12 cellular contexts compared by ENCODE assay signal in genomic region chr4:59247032-59247431, GRCh38.
DNase-seq lines count a peak whose midpoint lies in the region; ATAC-seq, FAIRE-seq and TF ChIP-seq lines count a peak whose summit lies in the region.
"Had no signal": no experiment of that assay in that cellular context is flagged by ENCODE, and none has a peak within 500 bp of the region (broad histone marks: within the 10 kb centered on the region; RNA-seq: fewer than 3 reads in every experiment).

No MANE protein-coding gene starts in this region.

- no peak overlapping the region for H3K27ac Mint-ChIP-seq in MCF 10A (ENCODE audit: low read depth, unreplicated experiment)
- H3K27ac Mint-ChIP-seq in effector memory CD8-positive, alpha-beta T cell = no peak overlapping the region

- H3K4me3 ChIP-seq in breast epithelium (no peak overlapping the region), RWPE2 (ENCODE audit: severe bottlenecking) (no peak overlapping the region), hepatocyte (no peak overlapping the region)

- H3K79me2 ChIP-seq in hepatocyte = no peaks in the 10 kb centered on the region

- H3K27ac ChIP-seq in breast epithelium (no peak overlapping the region), RWPE2 (ENCODE audit: poor library complexity, severe bottlenecking) (no peak overlapping the region), hepatocyte (no peak overlapping the region)

- H3K9me3 Mint-ChIP-seq in MCF 10A (ENCODE audit: unreplicated experiment) = peaks cover 9% of the 10 kb centered on the region
- H3K9me3 Mint-ChIP-seq in effector memory CD8-positive, alpha-beta T cell = peaks cover 12 to 22% of the 10 kb centered on the region in 2 donors

- no peaks in the 10 kb centered on the region for H4K20me1 ChIP-seq in hepatocyte (ENCODE audit: insufficient read depth, poor library complexity, severe bottlenecking)

- intact Hi-C loops in MCF 10A (cut with micrococcal nuclease) (loop anchor here (1.0 to 10.0 kb wide), 3 partner anchors 512 to 1217 kb away; no protein-coding TSS in a partner anchor), breast epithelium (cut with DNase I; ENCODE audit: low total_unique reads) (loop anchor here (5.0 kb wide), 1 partner anchor 410 kb away; no protein-coding TSS in a partner anchor), Right ventricle myocardium superior (cut with DNase I) (no loop called here)

- H3K27me3 Mint-ChIP-seq in MCF 10A (ENCODE audit: insufficient read depth, unreplicated experiment) = no peaks in the 10 kb centered on the region
- no peaks in the 10 kb centered on the region for H3K27me3 Mint-ChIP-seq in effector memory CD8-positive, alpha-beta T cell

- BruUV-seq in MCF 10A (replicated peaks; lab: Mats Ljungman, UMichigan) = no TSS peak

- DNase-seq in MCF 10A (ENCODE audit: unreplicated experiment) (peak; percentile 16), breast epithelium (ENCODE audit: low spot score in 2 of 2) (no peak), RWPE2 (ENCODE audit: low spot score) (no peak), hepatocyte (ENCODE audit: low spot score) (no peak), urothelium cell line (ENCODE audit: low spot score) (peak; percentile 6), Right ventricle myocardium superior (no peak)
- DNase-seq in effector memory CD8-positive, alpha-beta T cell = no peak
- DNase-seq: activated CD4-positive, CD25-positive, alpha-beta regulatory T cell; activated gamma-delta T cell; effector CD8-positive, alpha-beta T cell; IMR-90 had no signal

- H3K4me1 Mint-ChIP-seq in MCF 10A (ENCODE audit: insufficient read depth, unreplicated experiment) = no peaks in the 10 kb centered on the region
- no peaks in the 10 kb centered on the region for H3K4me1 Mint-ChIP-seq in effector memory CD8-positive, alpha-beta T cell (ENCODE audit: low read depth in 2 of 2)

- H2AFZ ChIP-seq in hepatocyte = no peak overlapping the region

- TF ChIP-seq POLR2A in breast epithelium (IDR thresholded peaks at IDR 0.05) = no peak

- no peaks in the 10 kb centered on the region for H3K4me1 ChIP-seq in breast epithelium
- no peaks in the 10 kb centered on the region for H3K4me1 ChIP-seq in RWPE2 (ENCODE audit: insufficient read depth, poor library complexity, severe bottlenecking)
- H3K4me1 ChIP-seq in hepatocyte (ENCODE audit: insufficient read depth) = no peaks in the 10 kb centered on the region

- no peaks in the 10 kb centered on the region for H3K27me3 ChIP-seq in breast epithelium
- peaks cover 3% of the 10 kb centered on the region for H3K27me3 ChIP-seq in RWPE2 (ENCODE audit: insufficient read depth, poor library complexity, severe bottlenecking)
- H3K27me3 ChIP-seq in hepatocyte = no peaks in the 10 kb centered on the region

- CTCF ChIA-PET in MCF 10A (lab: Yijun Ruan, JAX) = interaction anchor here (0.6 to 1.8 kb wide), 13 partner anchors 10 to 1215 kb away, joined by 3 to 6 read pairs (median 3); no protein-coding TSS in a partner anchor

- no peak for FAIRE-seq in urothelium cell line (lab: Jason Lieb, UNC)

- no peak overlapping the region for H3K4me3 Mint-ChIP-seq in MCF 10A (ENCODE audit: unreplicated experiment)
- no peak overlapping the region for H3K4me3 Mint-ChIP-seq in effector memory CD8-positive, alpha-beta T cell

- no peaks in the 10 kb centered on the region for H3K9me3 ChIP-seq in breast epithelium
- H3K9me3 ChIP-seq in RWPE2 (ENCODE audit: severe bottlenecking) = no peaks in the 10 kb centered on the region
- no peaks in the 10 kb centered on the region for H3K9me3 ChIP-seq in hepatocyte (ENCODE audit: low read depth)

- WGBS in hepatocyte (ENCODE audit: low lambda C conversion rate, missing lambda C conversion rate) = 13% methylated on average over 1 of the region's 1 CpG

- H3K9me2 ChIP-seq in hepatocyte (replicated peaks; ENCODE audit: insufficient read depth) = no peaks in the 10 kb centered on the region

- H3K36me3 ChIP-seq in breast epithelium (no peaks in the 10 kb centered on the region), RWPE2 (ENCODE audit: low read depth) (no peaks in the 10 kb centered on the region), hepatocyte (replicated peaks; ENCODE audit: insufficient read depth, low read depth) (no peaks in the 10 kb centered on the region)

- H3K4me2 ChIP-seq in hepatocyte = no peak overlapping the region

- ATAC-seq in RWPE2 (ENCODE audit: low read depth) (no peak), Right ventricle myocardium superior (ENCODE audit: poor library complexity) (no peak)
- ATAC-seq in activated CD4-positive, CD25-positive, alpha-beta regulatory T cell treated with anti-CD3 and anti-CD28 coated beads, Interleukin-2, amount 50 U/mL, for 24 hours = no peak
- no peak for ATAC-seq in effector memory CD8-positive, alpha-beta T cell (replicated peaks)

- POLR2A ChIA-PET in MCF 10A (lab: Yijun Ruan, JAX) = interaction anchor here (0.7 kb wide), 1 partner anchor 890 kb away, joined by 5 read pairs; no protein-coding TSS in a partner anchor

- TF ChIP-seq CTCF in MCF 10A (IDR thresholded peaks at IDR 0.05; ENCODE audit: unreplicated experiment) (peak; percentile 45), breast epithelium (IDR thresholded peaks at IDR 0.05) (no peak), RWPE2 (IDR thresholded peaks at IDR 0.05; ENCODE audit: poor library complexity, severe bottlenecking) (peak; percentile 68), hepatocyte (IDR thresholded peaks at IDR 0.05; ENCODE audit: poor library complexity) (peak; percentile 60)

- no peaks in the 10 kb centered on the region for H3K36me3 Mint-ChIP-seq in MCF 10A (ENCODE audit: insufficient read depth, unreplicated experiment)
- H3K36me3 Mint-ChIP-seq in effector memory CD8-positive, alpha-beta T cell (ENCODE audit: insufficient read depth) = no peaks in the 10 kb centered on the region

Comparison
In these comparisons a context has a peak if more than half of its experiments do, and no peak if none do; other contexts are left out.
1. DNase-seq: peak in MCF 10A (single experiment) and urothelium cell line (single experiment); none in breast epithelium (0 of 2), RWPE2 (single experiment), hepatocyte (single experiment), effector memory CD8-positive, alpha-beta T cell (0 of 3) and Right ventricle myocardium superior (single experiment).
2. CTCF ChIP-seq: peak in MCF 10A (single experiment), RWPE2 (single experiment) and hepatocyte (single experiment); none in breast epithelium (0 of 3).